37 cellular contexts compared by ENCODE assay signal in the genomic region with DNA sequence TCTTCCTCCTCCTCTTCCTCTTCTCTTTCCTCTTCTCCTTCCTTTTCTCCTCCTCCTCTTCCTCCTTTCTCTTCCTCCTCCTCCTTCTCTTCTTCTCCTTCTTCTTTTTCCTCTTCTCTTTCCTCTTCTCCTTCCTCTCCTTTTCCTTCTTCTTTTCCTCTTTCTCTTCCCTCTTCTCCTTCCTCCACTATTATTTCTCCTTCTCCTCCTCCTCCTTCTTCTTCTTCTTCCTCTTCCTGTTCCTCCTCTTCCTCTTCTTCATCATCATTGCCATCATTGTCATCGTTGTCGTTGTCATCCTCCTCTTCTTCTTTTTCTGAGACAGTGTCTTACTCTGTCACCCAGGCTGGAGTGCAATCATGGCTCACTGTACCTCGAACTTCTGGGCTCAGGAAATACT.
"Had no signal": no experiment of that assay in that cellular context is flagged by ENCODE, and none has a peak within 500 bp of the region (broad histone marks: within the 10 kb centered on the region; RNA-seq: fewer than 3 reads in every experiment).

No MANE protein-coding gene starts in this region.

- H3K27ac Mint-ChIP-seq: activated CD4-positive, alpha-beta memory T cell treated with anti-CD3 and anti-CD28 coated beads for 36 hours; activated CD4-positive, alpha-beta T cell treated with anti-CD3 and anti-CD28 coated beads for 36 hours; activated CD8-positive, alpha-beta T cell treated with anti-CD3 and anti-CD28 coated beads for 36 hours; activated naive CD4-positive, alpha-beta T cell treated with anti-CD3 and anti-CD28 coated beads, Interleukin-2, amount 10 ng/mL, durations not matched to agents 7 days and 5 days; activated naive CD4-positive, alpha-beta T cell treated with anti-CD3 and anti-CD28 coated beads, Interleukin-2, amount 50 U/mL, for 24 hours; activated naive CD8-positive, alpha-beta T cell; activated naive CD8-positive, alpha-beta T cell treated with anti-CD3 and anti-CD28 coated beads, Interleukin-2, amount 10 ng/mL, durations not matched to agents 7 days and 5 days; activated naive CD8-positive, alpha-beta T cell treated with anti-CD3 and anti-CD28 coated beads, Interleukin-2, amount 50 U/mL, for 24 hours; activated T-cell treated with anti-CD3 and anti-CD28 coated beads, Interleukin-2, amount 50 U/mL, for 72 hours; activated T-helper 1 cell treated with anti-CD3 and anti-CD28 coated beads, Interleukin-12 subunit alpha, Interleukin-12 subunit beta, Interleukin-2, Interleukin-4 antibody, amounts not matched to agents 30 ng/mL and 10 ng/mL and 1 ng/mL, durations not matched to agents 14 hours and 24 hours and 36 hours; activated T-helper 17 cell treated with anti-CD3 and anti-CD28 coated beads, Interleukin-2, amount 50 U/mL, for 72 hours; T-helper 1 cell treated with Interleukin-12 subunit alpha and Interleukin-12 subunit beta and Interleukin-4 antibody, amounts not matched to agents 30 μg/mL and 1 μg/mL, for 36 hours; T-helper 2 cell treated with Interferon-gamma antibody and Interleukin-4, amounts not matched to agents 5 μg/mL and 100 μg/mL, for 36 hours; WTC11 had no signal

- H3K4me3 Mint-ChIP-seq: activated CD4-positive, alpha-beta memory T cell treated with anti-CD3 and anti-CD28 coated beads for 36 hours; activated CD4-positive, alpha-beta T cell treated with anti-CD3 and anti-CD28 coated beads for 36 hours; activated CD8-positive, alpha-beta T cell treated with anti-CD3 and anti-CD28 coated beads for 36 hours; activated naive CD4-positive, alpha-beta T cell treated with anti-CD3 and anti-CD28 coated beads, Interleukin-2, amount 10 ng/mL, durations not matched to agents 7 days and 5 days; activated naive CD4-positive, alpha-beta T cell treated with anti-CD3 and anti-CD28 coated beads, Interleukin-2, amount 50 U/mL, for 24 hours; activated naive CD8-positive, alpha-beta T cell; activated naive CD8-positive, alpha-beta T cell treated with anti-CD3 and anti-CD28 coated beads, Interleukin-2, amount 10 ng/mL, durations not matched to agents 7 days and 5 days; activated naive CD8-positive, alpha-beta T cell treated with anti-CD3 and anti-CD28 coated beads, Interleukin-2, amount 50 U/mL, for 24 hours; activated T-cell treated with anti-CD3 and anti-CD28 coated beads, Interleukin-2, amount 50 U/mL, for 4 hours; activated T-cell treated with anti-CD3 and anti-CD28 coated beads, Interleukin-2, amount 50 U/mL, for 72 hours; activated T-helper 1 cell treated with anti-CD3 and anti-CD28 coated beads, Interleukin-12 subunit alpha, Interleukin-12 subunit beta, Interleukin-2, Interleukin-4 antibody, amounts not matched to agents 30 ng/mL and 10 ng/mL and 1 ng/mL, durations not matched to agents 14 hours and 24 hours and 36 hours; activated T-helper 17 cell treated with anti-CD3 and anti-CD28 coated beads, Interleukin-2, amount 50 U/mL, for 72 hours; brain; central memory CD8-positive, alpha-beta T cell; T-helper 1 cell treated with Interleukin-12 subunit alpha and Interleukin-12 subunit beta and Interleukin-4 antibody, amounts not matched to agents 30 μg/mL and 1 μg/mL, for 36 hours; T-helper 2 cell treated with Interferon-gamma antibody and Interleukin-4, amounts not matched to agents 5 μg/mL and 100 μg/mL, for 36 hours; WTC11 had no signal

- H3K27ac ChIP-seq: ascending aorta, cardiac muscle cell, WERI-Rb-1 had no signal

- H3K9me3 Mint-ChIP-seq: activated CD8-positive, alpha-beta T cell treated with anti-CD3 and anti-CD28 coated beads for 36 hours; activated naive CD4-positive, alpha-beta T cell treated with anti-CD3 and anti-CD28 coated beads, Interleukin-2, amount 10 ng/mL, durations not matched to agents 7 days and 5 days; activated naive CD4-positive, alpha-beta T cell treated with anti-CD3 and anti-CD28 coated beads, Interleukin-2, amount 50 U/mL, for 24 hours; activated naive CD8-positive, alpha-beta T cell treated with anti-CD3 and anti-CD28 coated beads, Interleukin-2, amount 10 ng/mL, durations not matched to agents 7 days and 5 days; activated naive CD8-positive, alpha-beta T cell treated with anti-CD3 and anti-CD28 coated beads, Interleukin-2, amount 50 U/mL, for 24 hours; activated T-cell treated with anti-CD3 and anti-CD28 coated beads, Interleukin-2, amount 50 U/mL, for 4 hours; activated T-helper 1 cell treated with anti-CD3 and anti-CD28 coated beads, Interleukin-12 subunit alpha, Interleukin-12 subunit beta, Interleukin-2, Interleukin-4 antibody, amounts not matched to agents 30 ng/mL and 10 ng/mL and 1 ng/mL, durations not matched to agents 14 hours and 24 hours and 36 hours; activated T-helper 17 cell treated with anti-CD3 and anti-CD28 coated beads, Interleukin-2, amount 50 U/mL, for 72 hours; T-helper 1 cell treated with Interleukin-12 subunit alpha and Interleukin-12 subunit beta and Interleukin-4 antibody, amounts not matched to agents 30 μg/mL and 1 μg/mL, for 36 hours; T-helper 2 cell treated with Interferon-gamma antibody and Interleukin-4, amounts not matched to agents 5 μg/mL and 100 μg/mL, for 36 hours had no signal

- H3K4me3 ChIP-seq: ascending aorta, cardiac muscle cell had no signal

- DNase-seq: activated CD4-positive, alpha-beta memory T cell treated with anti-CD3 and anti-CD28 coated beads for 36 hours; activated CD4-positive, alpha-beta T cell treated with anti-CD3 and anti-CD28 coated beads for 1 hour; activated CD4-positive, alpha-beta T cell treated with anti-CD3 and anti-CD28 coated beads for 36 hours; activated CD4-positive, alpha-beta T cell treated with anti-CD3 and anti-CD28 coated beads for 48 hours; activated CD4-positive, alpha-beta T cell treated with anti-CD3 and anti-CD28 coated beads, Interleukin-2, amount 50 U/mL, for 1 hour; activated CD4-positive, alpha-beta T cell treated with anti-CD3 and anti-CD28 coated beads, Interleukin-2, amount 50 U/mL, for 4 hours; activated CD4-positive, CD25-positive, alpha-beta regulatory T cell; activated CD8-positive, alpha-beta memory T cell treated with anti-CD3 and anti-CD28 coated beads, Interleukin-2, amount 50 U/mL, for 4 hours; activated CD8-positive, alpha-beta T cell treated with anti-CD3 and anti-CD28 coated beads for 36 hours; activated effector memory CD4-positive, alpha-beta T cell treated with anti-CD3 and anti-CD28 coated beads, Interleukin-2, amount 50 U/mL, for 16 hours; activated naive CD4-positive, alpha-beta T cell treated with anti-CD3 and anti-CD28 coated beads, Interleukin-2, amount 10 ng/mL, durations not matched to agents 7 days and 5 days; activated naive CD4-positive, alpha-beta T cell treated with Interleukin-2 at 50 U/mL for 16 hours; activated naive CD8-positive, alpha-beta T cell treated with anti-CD3 and anti-CD28 coated beads, Interleukin-2, amount 10 ng/mL, durations not matched to agents 7 days and 5 days; activated naive CD8-positive, alpha-beta T cell treated with anti-CD3 and anti-CD28 coated beads, Interleukin-2, amount 50 U/mL, for 24 hours; activated T-cell treated with anti-CD3 and anti-CD28 coated beads for 4 hours; activated T-cell treated with anti-CD3 and anti-CD28 coated beads, Interleukin-2, amount 50 U/mL, for 1 hour; activated T-cell treated with anti-CD3 and anti-CD28 coated beads, Interleukin-2, amount 50 U/mL, for 4 hours; activated T-cell treated with anti-CD3 and anti-CD28 coated beads, Interleukin-2, amount 50 U/mL, for 72 hours; amygdala; anterior cingulate cortex; caudate nucleus; cerebellar nuclear complex; T-helper 1 cell; T-helper 2 cell; T-helper 9 cell; WERI-Rb-1 had no signal

- H3K4me1 ChIP-seq: ascending aorta had no signal

- H3K9me3 ChIP-seq: ascending aorta had no signal

- H3K36me3 ChIP-seq: ascending aorta, cardiac muscle cell, WERI-Rb-1 had no signal

- H3K4me1 Mint-ChIP-seq: activated CD4-positive, alpha-beta T cell treated with anti-CD3 and anti-CD28 coated beads for 36 hours; activated naive CD4-positive, alpha-beta T cell treated with anti-CD3 and anti-CD28 coated beads, Interleukin-2, amount 10 ng/mL, durations not matched to agents 7 days and 5 days; activated naive CD4-positive, alpha-beta T cell treated with anti-CD3 and anti-CD28 coated beads, Interleukin-2, amount 50 U/mL, for 24 hours; activated naive CD8-positive, alpha-beta T cell treated with anti-CD3 and anti-CD28 coated beads, Interleukin-2, amount 10 ng/mL, durations not matched to agents 7 days and 5 days; activated naive CD8-positive, alpha-beta T cell treated with anti-CD3 and anti-CD28 coated beads, Interleukin-2, amount 50 U/mL, for 24 hours; activated T-helper 17 cell treated with anti-CD3 and anti-CD28 coated beads, Interleukin-2, amount 50 U/mL, for 72 hours; central memory CD8-positive, alpha-beta T cell; WTC11 had no signal

- H3K36me3 Mint-ChIP-seq: activated CD4-positive, alpha-beta memory T cell treated with anti-CD3 and anti-CD28 coated beads for 36 hours; activated naive CD4-positive, alpha-beta T cell treated with anti-CD3 and anti-CD28 coated beads, Interleukin-2, amount 10 ng/mL, durations not matched to agents 7 days and 5 days; activated naive CD4-positive, alpha-beta T cell treated with anti-CD3 and anti-CD28 coated beads, Interleukin-2, amount 50 U/mL, for 24 hours; activated naive CD8-positive, alpha-beta T cell; activated naive CD8-positive, alpha-beta T cell treated with anti-CD3 and anti-CD28 coated beads, Interleukin-2, amount 10 ng/mL, durations not matched to agents 7 days and 5 days; WTC11 had no signal

- H3K27me3 Mint-ChIP-seq: activated CD8-positive, alpha-beta T cell treated with anti-CD3 and anti-CD28 coated beads for 36 hours; activated naive CD8-positive, alpha-beta T cell; activated naive CD8-positive, alpha-beta T cell treated with anti-CD3 and anti-CD28 coated beads, Interleukin-2, amount 50 U/mL, for 24 hours; brain; central memory CD8-positive, alpha-beta T cell had no signal
